ENCODE assay signal across 22 cellular contexts in the genomic region with DNA sequence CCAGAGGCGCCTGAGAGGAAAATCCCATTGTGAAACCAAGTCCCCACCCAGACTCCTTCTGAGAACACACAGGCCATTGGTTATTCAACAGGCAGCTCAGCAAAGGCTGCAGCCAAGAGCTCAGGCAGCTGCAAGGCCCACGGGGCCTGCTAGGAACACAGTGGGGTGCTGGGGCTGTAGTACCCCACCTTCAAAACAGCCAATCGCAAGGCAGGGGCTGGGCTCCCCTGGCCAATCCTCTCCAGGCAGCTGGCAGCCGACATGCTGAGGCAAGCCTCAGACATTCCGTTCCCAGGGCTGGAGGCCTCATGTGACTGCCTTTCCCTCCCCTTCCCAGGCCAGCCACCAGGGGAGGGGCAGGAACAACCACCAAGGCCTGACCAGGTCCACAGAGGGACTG. TPM values are rescaled to one million over a fixed set of nuclear protein-coding genes. Genes with fewer than 3 reads are reported as not detected.
A peak's percentile ranks its signal among the peaks of the same experiment; 100 is the strongest.
DNase-seq lines count a peak whose midpoint lies in the region; ATAC-seq and TF ChIP-seq lines count a peak whose summit lies in the region.
"Had no signal": no experiment of that assay in that cellular context is flagged by ENCODE, and none has a peak within 500 bp of the region (broad histone marks: within the 10 kb centered on the region; RNA-seq: fewer than 3 reads in every experiment).

No MANE protein-coding gene starts in this region.

- no peak overlapping the region for H3K27ac Mint-ChIP-seq in GM23338
- H3K27ac Mint-ChIP-seq: activated T-cell treated with anti-CD3 and anti-CD28 coated beads, Interleukin-2, amount 50 U/mL, for 72 hours; mesothelial cell of epicardium; natural killer cell had no signal

- no peaks in the 10 kb centered on the region for H3K4me1 Mint-ChIP-seq in GM23338
- H3K4me1 Mint-ChIP-seq: mesothelial cell of epicardium, natural killer cell had no signal

- H3K9me3 Mint-ChIP-seq in GM23338 = no peaks in the 10 kb centered on the region
- H3K9me3 Mint-ChIP-seq: activated T-cell treated with anti-CD3 and anti-CD28 coated beads, Interleukin-2, amount 50 U/mL, for 72 hours; mesothelial cell of epicardium; natural killer cell had no signal

- H3K27me3 ChIP-seq in GM23338 (ENCODE audit: insufficient read depth) (no peaks in the 10 kb centered on the region), body of pancreas (no peaks in the 10 kb centered on the region), right cardiac atrium (ENCODE audit: control insufficient read depth, insufficient read depth) (no peaks in the 10 kb centered on the region), prostate gland (replicated peaks; ENCODE audit: insufficient read depth) (no peaks in the 10 kb centered on the region)

- WGBS in body of pancreas, 2 donors = no CpG with 5 or more reads among the region's 5 CpGs
- WGBS in right cardiac atrium = 17% methylated on average over 2 of the region's 5 CpGs
- WGBS in prostate gland = no CpG with 5 or more reads among the region's 5 CpGs

- H3K4me1 ChIP-seq in GM23338 (ENCODE audit: insufficient read depth) (no peaks in the 10 kb centered on the region), body of pancreas (no peaks in the 10 kb centered on the region), right cardiac atrium (ENCODE audit: control insufficient read depth, insufficient read depth, low read length) (no peaks in the 10 kb centered on the region), prostate gland (replicated peaks) (no peaks in the 10 kb centered on the region)
- H3K4me1 ChIP-seq: parathyroid adenoma had no signal

- H4K20me1 ChIP-seq in GM23338 (replicated peaks; ENCODE audit: insufficient read depth) = no peaks in the 10 kb centered on the region

- no peak for TF ChIP-seq POLR2A in body of pancreas (IDR thresholded peaks at IDR 0.05)
- TF ChIP-seq POLR2A in prostate gland (IDR thresholded peaks at IDR 0.05) = no peak

- H3K9me2 ChIP-seq in GM23338 (ENCODE audit: insufficient read depth) = no peaks in the 10 kb centered on the region

- DNase-seq in GM23338 (ENCODE audit: low spot score) (no peak), body of pancreas (peak in 1 of 4 donors; percentile 21), right cardiac atrium (peak in 1 of 3 donors; percentile 12), prostate gland (ENCODE audit: low spot score) (peak; percentile 29), globus pallidus (ENCODE audit: low spot score) (no peak), amniotic stem cell (lab: John Stamatoyannopoulos, UW) (no peak)
- no peak for DNase-seq in activated effector memory CD4-positive, alpha-beta T cell treated with Interleukin-2 at 50 U/mL for 16 hours
- DNase-seq: activated naive CD4-positive, alpha-beta T cell treated with anti-CD3 and anti-CD28 coated beads, Interleukin-2, amount 50 U/mL, for 16 hours; activated T-cell treated with anti-CD3 and anti-CD28 coated beads, Interleukin-2, amount 50 U/mL, for 72 hours; effector CD8-positive, alpha-beta T cell; HCEC 1CT; kidney glomerular epithelial cell; natural killer cell; NCI-H2171 treated with DMSO at 0.1 percent for 48 hours; SW 1271 had no signal

- H3K79me2 ChIP-seq in GM23338 (replicated peaks; ENCODE audit: insufficient read depth) = no peaks in the 10 kb centered on the region
- H3K79me2 ChIP-seq: parathyroid adenoma had no signal

- TF ChIP-seq CTCF in GM23338 (conservative IDR thresholded peaks at IDR 0.05; ENCODE audit: low read depth in 2 of 2) = no peak
- no peak for TF ChIP-seq CTCF in body of pancreas (IDR thresholded peaks at IDR 0.05)
- no peak for TF ChIP-seq CTCF in prostate gland (IDR thresholded peaks at IDR 0.05)

- H3K36me3 ChIP-seq in GM23338 (ENCODE audit: insufficient read depth) (no peaks in the 10 kb centered on the region), body of pancreas (replicated peaks in 1 of 2; ENCODE audit: insufficient read depth in 1 of 2, low read depth in 2 of 2) (no peaks in the 10 kb centered on the region), prostate gland (no peaks in the 10 kb centered on the region)

- H3K9me3 ChIP-seq in body of pancreas (no peaks in the 10 kb centered on the region), right cardiac atrium (ENCODE audit: control insufficient read depth, low read length) (no peaks in the 10 kb centered on the region), prostate gland (no peaks in the 10 kb centered on the region)

- intact Hi-C loops in body of pancreas (cut with DNase I) = no loop called here
- intact Hi-C loops in right cardiac atrium (cut with DNase I) = no loop called here
- intact Hi-C loops in prostate gland (cut with DNase I) = no loop called here

- H3K4me2 ChIP-seq in GM23338 = no peak overlapping the region
- H3K4me2 ChIP-seq: KMS-11 had no signal

- ATAC-seq in GM23338 (peak; percentile 83), body of pancreas (peak; percentile 93), right cardiac atrium (peak; percentile 95 to 97), HG02981 (IDR thresholded peaks at IDR 0.05; ENCODE audit: unreplicated experiment) (no peak)
- ATAC-seq: activated T-cell treated with anti-CD3 and anti-CD28 coated beads, Interleukin-2, amount 50 U/mL, for 72 hours; natural killer cell had no signal

- H3K27ac ChIP-seq in GM23338 (ENCODE audit: low read depth) = no peak overlapping the region
- no peak overlapping the region for H3K27ac ChIP-seq in body of pancreas
- peak overlapping the region; percentile 45 for H3K27ac ChIP-seq in right cardiac atrium (ENCODE audit: low read length)
- H3K27ac ChIP-seq in prostate gland = no peak overlapping the region
- H3K27ac ChIP-seq: C4-2B, KMS-11, parathyroid adenoma had no signal

- no peak overlapping the region for H2AFZ ChIP-seq in GM23338
- H2AFZ ChIP-seq: parathyroid adenoma had no signal

- H3K27me3 Mint-ChIP-seq in GM23338 (ENCODE audit: insufficient read depth, low read depth, poor library complexity) = no peaks in the 10 kb centered on the region

- H3K36me3 Mint-ChIP-seq in GM23338 (ENCODE audit: low read depth) = no peaks in the 10 kb centered on the region
- H3K36me3 Mint-ChIP-seq: mesothelial cell of epicardium, natural killer cell had no signal

- no peaks in the 10 kb centered on the region for H3F3A ChIP-seq in GM23338 (replicated peaks; ENCODE audit: low read depth)

- no peak overlapping the region for H3K4me3 Mint-ChIP-seq in GM23338
- H3K4me3 Mint-ChIP-seq: activated T-cell treated with anti-CD3 and anti-CD28 coated beads, Interleukin-2, amount 50 U/mL, for 72 hours; mesothelial cell of epicardium; natural killer cell had no signal

- H3K4me3 ChIP-seq in GM23338 (no peak overlapping the region), body of pancreas (no peak overlapping the region), right cardiac atrium (ENCODE audit: low read length) (no peak overlapping the region), prostate gland (no peak overlapping the region)

TF ChIP-seq in GM23338, 12 proteins besides CTCF, POLR2A, EP300 and RAD21:
- TF ChIP-seq ZNF331 (CRISPR knock-in tag; IDR thresholded peaks at IDR 0.05; ENCODE audit: low read depth) (no peak), CREB1 (CRISPR knock-in tag; IDR thresholded peaks at IDR 0.05; ENCODE audit: low read depth) (no peak), NANOG (IDR thresholded peaks at IDR 0.05; ENCODE audit: borderline replicate concordance) (no peak)
TF ChIP-seq in GM23338: peak in this region for 0.

RNA-seq across cellular contexts. Expression of gene PRODH, which starts 6.6 kb away (rescaled TPM):
- total RNA-seq in GM23338 (2014; rRNA removed; shearing (Covaris generic)) = 31.9 and 67.4 TPM in 2 replicates
- polyA plus RNA-seq in GM23338 (2016; fragmentation: Nextera tagmentation; extraction: Ambion mirVana) (7.6 and 10.0 TPM in 2 replicates), right cardiac atrium (2.8 TPM)
- total RNA-seq in body of pancreas (10 to 100 TPM in 1 of 2 donors, 1 to 10 TPM in 1; 1.0 to 11.5 TPM), right cardiac atrium (1 to 10 TPM in 3 of 4 donors, under 1 TPM in 1; 0.75 to 9.7 (median 3.7) TPM), prostate gland (10 to 100 TPM in 1 of 2 donors, 1 to 10 TPM in 1; 3.1 to 11.5 TPM)
- total RNA-seq: glomerular endothelial cell, natural killer cell had no signal
- polyA plus RNA-seq: AG04450 had no signal

RNA-seq across cellular contexts. Expression of gene DGCR6, which starts 23.3 kb away (rescaled TPM):
- total RNA-seq in GM23338 (2014; rRNA removed; shearing (Covaris generic)) = 2.3 and 4.6 TPM in 2 replicates
- polyA plus RNA-seq in GM23338 (2016; fragmentation: Nextera tagmentation; extraction: Ambion mirVana) = 1.4 and 2.2 TPM in 2 replicates
- 10 to 100 TPM in 1 of 2 donors, 1 to 10 TPM in 1; 6.7 to 10.5 TPM for total RNA-seq in body of pancreas
- 10 to 100 TPM in 1 of 4 donors, 1 to 10 TPM in 3; 2.8 to 11.2 (median 6.2) TPM for total RNA-seq in right cardiac atrium
- polyA plus RNA-seq in right cardiac atrium = 3.6 TPM
- total RNA-seq in prostate gland = 1 to 10 TPM; 2.7 to 9.9 TPM
